Comparison of ENCODE assay signal across 23 cellular contexts in genomic region chr10:101525848-101526247, GRCh38.
"Had no signal": no experiment of that assay in that cellular context is flagged by ENCODE, and none has a peak within 500 bp of the region (broad histone marks: within the 10 kb centered on the region; RNA-seq: fewer than 3 reads in every experiment).

No MANE protein-coding gene starts in this region.

- H3K27ac Mint-ChIP-seq: activated naive CD8-positive, alpha-beta T cell treated with anti-CD3 and anti-CD28 coated beads for 36 hours; nephron progenitor cell had no signal

- H3K36me3 ChIP-seq: breast epithelium, pancreas, upper lobe of right lung had no signal

- H3K9me3 Mint-ChIP-seq: activated naive CD8-positive, alpha-beta T cell treated with anti-CD3 and anti-CD28 coated beads for 36 hours; nephron progenitor cell had no signal

- ATAC-seq: mucosa of descending colon, pancreas, upper lobe of right lung had no signal

- H3K4me3 ChIP-seq: breast epithelium, hepatocyte, mucosa of descending colon, pancreas, sigmoid colon, smooth muscle cell, thyroid gland, upper lobe of right lung had no signal

- H3K4me1 ChIP-seq: breast epithelium, pancreas, sigmoid colon, thyroid gland, upper lobe of right lung had no signal

- H3K27ac ChIP-seq: breast epithelium, hepatocyte, pancreas, sigmoid colon, thyroid gland, upper lobe of right lung, WERI-Rb-1 had no signal

- H3K4me3 Mint-ChIP-seq: activated naive CD8-positive, alpha-beta T cell treated with anti-CD3 and anti-CD28 coated beads for 36 hours; nephron progenitor cell had no signal

- H3K4me1 Mint-ChIP-seq: nephron progenitor cell had no signal

- DNase-seq: activated CD4-positive, alpha-beta T cell treated with anti-CD3 and anti-CD28 coated beads, Interleukin-2, amount 50 U/mL, for 4 hours; activated naive CD4-positive, alpha-beta T cell treated with Interleukin-2 at 50 U/mL for 16 hours; activated naive CD8-positive, alpha-beta T cell treated with anti-CD3 and anti-CD28 coated beads for 36 hours; activated T-cell treated with anti-CD3 and anti-CD28 coated beads, Interleukin-2, amount 50 U/mL, for 48 hours; cortex of kidney; effector CD4-positive, alpha-beta T cell; erythroblast; foreskin fibroblast; kidney glomerular epithelial cell; mesenchymal stem cell; mucosa of descending colon; nephron progenitor cell; pancreas; sigmoid colon; stimulated activated CD4-positive, alpha-beta T cell treated with anti-CD3 and anti-CD28 coated beads, Interleukin-4, amount 100 ng/mL, for 1 hour; stimulated activated naive CD4-positive, alpha-beta T cell; T-helper 1 cell; thyroid gland; upper lobe of right lung; WERI-Rb-1 had no signal

- H3K36me3 Mint-ChIP-seq: activated naive CD8-positive, alpha-beta T cell treated with anti-CD3 and anti-CD28 coated beads for 36 hours had no signal

- H3K9me3 ChIP-seq: breast epithelium, mucosa of descending colon, pancreas, sigmoid colon, thyroid gland, upper lobe of right lung had no signal

- H3K27me3 Mint-ChIP-seq: activated naive CD8-positive, alpha-beta T cell treated with anti-CD3 and anti-CD28 coated beads for 36 hours had no signal

- H3K27me3 ChIP-seq: breast epithelium, hepatocyte, pancreas, sigmoid colon, thyroid gland, upper lobe of right lung had no signal
